Comparison of ENCODE assay signal across 25 cellular contexts in genomic region chr5:119896851-119897536, GRCh38.
"Had no signal": no experiment of that assay in that cellular context is flagged by ENCODE, and none has a peak within 500 bp of the region (broad histone marks: within the 10 kb centered on the region; RNA-seq: fewer than 3 reads in every experiment).

No MANE protein-coding gene starts in this region.

- H3K36me3 ChIP-seq: cardiac muscle cell, Peyer's patch, SJCRH30 had no signal

- H3K27me3 ChIP-seq: cardiac muscle cell, Peyer's patch, SJCRH30 had no signal

- H3K9ac ChIP-seq: SK-N-SH had no signal

- DNase-seq: activated CD4-positive, alpha-beta T cell treated with anti-CD3 and anti-CD28 coated beads for 4 hours; activated CD8-positive, alpha-beta T cell treated with anti-CD3 and anti-CD28 coated beads, Interleukin-2, amount 10 ng/mL, durations not matched to agents 7 days and 5 days; activated effector memory CD4-positive, alpha-beta T cell treated with anti-CD3 and anti-CD28 coated beads, Interleukin-2, amount 50 U/mL, for 16 hours; activated naive CD4-positive, alpha-beta T cell treated with Interleukin-2 at 50 U/mL for 16 hours; activated naive CD8-positive, alpha-beta T cell treated with anti-CD3 and anti-CD28 coated beads, Interleukin-2, amount 50 U/mL, for 24 hours; activated T-cell treated with anti-CD3 and anti-CD28 coated beads, Interleukin-2, amount 50 U/mL, for 24 hours; amygdala; KG1; NCI-H1048; NCI-H1930; NCI-H2171; NCI-H2227 treated with DMSO at 0.1 percent for 48 hours; NCI-H446 treated with DMSO at 0.1 percent for 48 hours; NCI-H524 treated with DMSO at 0.1 percent for 48 hours; NCI-H748 treated with DMSO at 0.1 percent for 48 hours; Peyer's patch; Right ventricle myocardium superior; SJCRH30; SK-N-SH; T-helper 1 cell had no signal

- H3K27ac ChIP-seq: cardiac muscle cell, Peyer's patch, RWPE1, SJCRH30 had no signal

- H3K4me1 ChIP-seq: Peyer's patch, SJCRH30 had no signal

- H3K27ac Mint-ChIP-seq: activated CD8-positive, alpha-beta T cell treated with anti-CD3 and anti-CD28 coated beads, Interleukin-2, amount 10 ng/mL, durations not matched to agents 7 days and 5 days; activated naive CD4-positive, alpha-beta T cell treated with anti-CD3 and anti-CD28 coated beads, Interleukin-2, amount 50 U/mL, for 72 hours; activated naive CD8-positive, alpha-beta T cell treated with anti-CD3 and anti-CD28 coated beads, Interleukin-2, amount 50 U/mL, for 24 hours; activated T-cell treated with anti-CD3 and anti-CD28 coated beads, Interleukin-2, amount 50 U/mL, for 24 hours; brain had no signal

- H3K4me1 Mint-ChIP-seq: activated naive CD8-positive, alpha-beta T cell treated with anti-CD3 and anti-CD28 coated beads, Interleukin-2, amount 50 U/mL, for 24 hours; brain had no signal

- H3K9me3 Mint-ChIP-seq: activated naive CD8-positive, alpha-beta T cell treated with anti-CD3 and anti-CD28 coated beads, Interleukin-2, amount 50 U/mL, for 24 hours; brain had no signal

- H3K9me3 ChIP-seq: Peyer's patch, SJCRH30, SK-N-SH had no signal

- H3K27me3 Mint-ChIP-seq: activated naive CD8-positive, alpha-beta T cell treated with anti-CD3 and anti-CD28 coated beads, Interleukin-2, amount 50 U/mL, for 24 hours; activated T-cell treated with anti-CD3 and anti-CD28 coated beads, Interleukin-2, amount 50 U/mL, for 24 hours had no signal

- ATAC-seq: activated CD4-positive, CD25-positive, alpha-beta regulatory T cell treated with anti-CD3 and anti-CD28 coated beads, Interleukin-2, amount 50 U/mL, for 24 hours; activated CD8-positive, alpha-beta T cell treated with anti-CD3 and anti-CD28 coated beads, Interleukin-2, amount 10 ng/mL, durations not matched to agents 7 days and 5 days; activated naive CD4-positive, alpha-beta T cell treated with anti-CD3 and anti-CD28 coated beads, Interleukin-2, amount 50 U/mL, for 72 hours; activated naive CD8-positive, alpha-beta T cell treated with anti-CD3 and anti-CD28 coated beads, Interleukin-2, amount 50 U/mL, for 24 hours had no signal

- H3K4me3 Mint-ChIP-seq: activated CD8-positive, alpha-beta T cell treated with anti-CD3 and anti-CD28 coated beads, Interleukin-2, amount 10 ng/mL, durations not matched to agents 7 days and 5 days; activated naive CD8-positive, alpha-beta T cell treated with anti-CD3 and anti-CD28 coated beads, Interleukin-2, amount 50 U/mL, for 24 hours; activated T-cell treated with anti-CD3 and anti-CD28 coated beads, Interleukin-2, amount 50 U/mL, for 24 hours; brain had no signal

- H3K4me3 ChIP-seq: cardiac muscle cell, Peyer's patch, SJCRH30 had no signal

- H3K36me3 Mint-ChIP-seq: activated naive CD4-positive, alpha-beta T cell treated with anti-CD3 and anti-CD28 coated beads, Interleukin-2, amount 50 U/mL, for 72 hours; brain had no signal
